In genomic region chr12:10614056-10614370, GRCh38 we compare ENCODE assay signal across 7 cellular contexts. TPM values are rescaled to one million over a fixed set of nuclear protein-coding genes. Genes with fewer than 3 reads are reported as not detected.
DNase-seq lines count a peak whose midpoint lies in the region; ATAC-seq and TF ChIP-seq lines count a peak whose summit lies in the region.

No MANE protein-coding gene starts in this region.

- H3K27me3 ChIP-seq in H7 (ENCODE audit: control insufficient read depth, insufficient read depth, low read length) (no peaks in the 10 kb centered on the region), gastroesophageal sphincter (no peaks in the 10 kb centered on the region), spleen (replicated peaks in 1 of 7) (no peaks in the 10 kb centered on the region)

- peak overlapping the region; percentile 77 for H3K4me3 ChIP-seq in H7 (ENCODE audit: insufficient read depth, low read depth, low read length)
- H3K4me3 ChIP-seq in SK-N-MC: peak overlapping the region; percentile 94
- H3K4me3 ChIP-seq in gastroesophageal sphincter: peak overlapping the region; percentile 59 to 85
- peak overlapping the region; percentile 58 to 93 (median 84) for H3K4me3 ChIP-seq in spleen

- no peak for DNase-seq in H7
- no peak for DNase-seq in SK-N-MC (ENCODE audit: low read depth, low spot score)
- DNase-seq in spleen: no peak
- DNase-seq in Kasumi-1 (lab: John Stamatoyannopoulos, UW): no peak

- TF ChIP-seq POLR2A in gastroesophageal sphincter (IDR thresholded peaks at IDR 0.05) (no peak), spleen (IDR thresholded peaks at IDR 0.05) (no peak), GM18505 (IDR thresholded peaks at IDR 0.05; ENCODE audit: borderline replicate concordance, extremely low read depth, insufficient read depth, insufficient read length) (no peak)

- intact Hi-C loops in spleen (cut with DNase I; ENCODE audit: low total_unique reads): no loop called here

- H3K4me1 ChIP-seq in gastroesophageal sphincter: peaks cover 2 to 24% (median 7%) of the 10 kb centered on the region in 3 donors
- H3K4me1 ChIP-seq in spleen: peaks cover 12 to 43% (median 26%) of the 10 kb centered on the region in 6 donors

- H3K9ac ChIP-seq in SK-N-MC (ENCODE audit: insufficient read length): peak overlapping the region; percentile 99

- no peaks in the 10 kb centered on the region for H3K9me3 ChIP-seq in SK-N-MC (ENCODE audit: low read depth, low read length)
- H3K9me3 ChIP-seq in gastroesophageal sphincter: no peaks in the 10 kb centered on the region
- no peaks in the 10 kb centered on the region for H3K9me3 ChIP-seq in spleen

- no peak for TF ChIP-seq EP300 in gastroesophageal sphincter (IDR thresholded peaks at IDR 0.05)

- 21 to 30% methylated on average over 4 of the region's 4 CpGs for WGBS in gastroesophageal sphincter (ENCODE audit: low coverage in 1 of 2), 2 donors
- 29 to 50% (median 45%) methylated on average over 4 of the region's 4 CpGs for WGBS in spleen, 5 donors

- H3K27ac ChIP-seq in SK-N-MC (peak overlapping the region; percentile 87), gastroesophageal sphincter (peak overlapping the region; percentile 81 to 90 (median 88)), spleen (peak overlapping the region; percentile 71 to 92 (median 90))

- ATAC-seq in gastroesophageal sphincter (peak; percentile 32), GM18505 (IDR thresholded peaks at IDR 0.05; ENCODE audit: unreplicated experiment) (no peak), HG03280 (IDR thresholded peaks at IDR 0.05; ENCODE audit: unreplicated experiment) (no peak)

- no peak for TF ChIP-seq CTCF in gastroesophageal sphincter (IDR thresholded peaks at IDR 0.05)
- no peak for TF ChIP-seq CTCF in spleen (IDR thresholded peaks at IDR 0.05 in 8 of 11, conservative IDR thresholded peaks at IDR 0.05 in 3 of 11)

- H3K36me3 ChIP-seq in H7 (replicated peaks; ENCODE audit: control insufficient read depth, insufficient read depth, low read length): peaks cover 9% of the 10 kb centered on the region
- H3K36me3 ChIP-seq in SK-N-MC (ENCODE audit: insufficient read depth, low read length): peaks cover 26% of the 10 kb centered on the region
- peaks cover 0 to 13% of the 10 kb centered on the region in 2 donors for H3K36me3 ChIP-seq in gastroesophageal sphincter
- peaks cover 0 to 19% (median 13%) of the 10 kb centered on the region in 6 donors for H3K36me3 ChIP-seq in spleen

RNA-seq across cellular contexts. Expression of gene MAGOHB, which starts 0.6 kb away (rescaled TPM):
- 23.1 and 29.1 TPM in 2 replicates for total RNA-seq in H7 (2014; rRNA removed; shearing (Covaris generic))
- 10 to 100 TPM; 10.2 to 29.7 (median 11.8) TPM for total RNA-seq in gastroesophageal sphincter
- total RNA-seq in spleen: 10 to 100 TPM; 12.6 to 24.7 (median 19.5) TPM
- polyA plus RNA-seq in spleen: 10 to 100 TPM; 16.7 to 27.1 (median 22.7) TPM

RNA-seq across cellular contexts. Expression of gene STYK1, which starts 59.8 kb away (rescaled TPM):
- 2.0 and 2.9 TPM in 2 replicates for total RNA-seq in H7 (2014; rRNA removed; shearing (Covaris generic))
- total RNA-seq in gastroesophageal sphincter: under 1 TPM in 3 of 4 donors, not detected in 1; 0.40 to 0.77 (median 0.62) TPM
- 1 to 10 TPM in 4 of 7 donors, under 1 TPM in 3; 0.49 to 2.4 (median 1.2) TPM for total RNA-seq in spleen
- polyA plus RNA-seq in spleen: under 1 TPM; 0.17 to 0.26 (median 0.26) TPM
